ENCODE assay signal across 1 cellular context in the genomic region with DNA sequence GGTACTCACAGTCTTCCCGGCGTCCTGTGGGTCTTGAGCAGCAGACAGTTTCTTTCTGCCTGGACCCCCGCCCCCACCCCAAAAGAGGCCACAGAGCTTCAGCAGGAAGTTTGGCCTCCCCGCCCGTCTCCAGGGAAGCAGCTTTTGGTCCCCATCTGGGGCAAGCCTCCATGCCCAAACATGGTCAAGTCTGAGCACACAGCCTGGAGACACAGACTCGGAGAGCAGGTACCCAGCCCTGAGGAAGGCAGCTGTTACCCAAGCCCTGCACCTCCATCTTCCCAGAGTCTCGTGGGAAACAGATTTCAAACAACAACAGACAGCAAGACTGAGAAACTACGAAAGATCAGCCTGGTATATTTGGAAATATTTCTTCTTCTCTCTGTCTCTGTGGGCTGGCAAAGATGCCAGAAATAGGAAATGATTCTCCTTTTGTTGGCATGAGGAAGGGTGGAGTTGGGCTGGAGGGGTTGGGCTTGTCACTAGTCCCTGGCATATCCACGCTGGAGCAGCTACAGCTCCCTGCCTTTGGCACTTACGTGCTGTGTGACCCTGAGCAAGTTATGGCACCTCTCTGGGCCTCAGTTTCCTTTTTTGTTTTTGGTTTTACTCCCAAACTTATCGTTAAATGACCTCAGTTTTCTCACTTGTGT.
TF ChIP-seq lines count a peak whose summit lies in the region.

A gene with protein sequence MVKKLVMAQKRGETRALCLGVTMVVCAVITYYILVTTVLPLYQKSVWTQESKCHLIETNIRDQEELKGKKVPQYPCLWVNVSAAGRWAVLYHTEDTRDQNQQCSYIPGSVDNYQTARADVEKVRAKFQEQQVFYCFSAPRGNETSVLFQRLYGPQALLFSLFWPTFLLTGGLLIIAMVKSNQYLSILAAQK (minus strand): TSS at position 118 of the 653 bp plus-strand sequence. CDS start 3,920 bp downstream, outside the sequence.

TF ChIP-seq in IMR-90, 13 proteins besides CTCF, POLR2A, EP300 and RAD21:
- TF ChIP-seq CEBPB (IDR thresholded peaks at IDR 0.05; ENCODE audit: low read depth, low read length) (no peak), RCOR1 (IDR thresholded peaks at IDR 0.05; ENCODE audit: insufficient replicate concordance, low read length) (no peak)
- TF ChIP-seq, protein P1, sequence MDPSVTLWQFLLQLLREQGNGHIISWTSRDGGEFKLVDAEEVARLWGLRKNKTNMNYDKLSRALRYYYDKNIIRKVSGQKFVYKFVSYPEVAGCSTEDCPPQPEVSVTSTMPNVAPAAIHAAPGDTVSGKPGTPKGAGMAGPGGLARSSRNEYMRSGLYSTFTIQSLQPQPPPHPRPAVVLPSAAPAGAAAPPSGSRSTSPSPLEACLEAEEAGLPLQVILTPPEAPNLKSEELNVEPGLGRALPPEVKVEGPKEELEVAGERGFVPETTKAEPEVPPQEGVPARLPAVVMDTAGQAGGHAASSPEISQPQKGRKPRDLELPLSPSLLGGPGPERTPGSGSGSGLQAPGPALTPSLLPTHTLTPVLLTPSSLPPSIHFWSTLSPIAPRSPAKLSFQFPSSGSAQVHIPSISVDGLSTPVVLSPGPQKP (IDR thresholded peaks at IDR 0.05; ENCODE audit: borderline replicate concordance, low read depth, low read length), result no peak
